ENCODE assay signal across 20 cellular contexts in the genomic region with DNA sequence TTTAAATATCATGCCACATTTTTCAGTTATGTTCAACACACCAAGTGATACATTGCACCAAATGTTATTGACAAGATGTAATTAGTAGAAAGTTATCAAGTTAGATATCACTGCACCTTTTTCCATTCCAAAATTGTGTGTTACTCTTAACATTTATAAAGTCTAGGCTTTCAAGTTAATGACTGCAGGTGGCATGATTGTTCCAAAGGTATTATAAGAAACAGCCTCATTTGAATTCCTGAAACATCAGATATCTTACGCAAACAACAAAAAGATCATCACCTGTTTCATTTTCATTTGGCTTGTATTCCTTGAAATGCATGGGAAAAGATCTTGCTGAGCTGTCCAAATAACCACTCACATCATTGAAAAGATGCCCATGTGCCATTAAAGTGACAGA.
"Had no signal": no experiment of that assay in that cellular context is flagged by ENCODE, and none has a peak within 500 bp of the region (broad histone marks: within the 10 kb centered on the region; RNA-seq: fewer than 3 reads in every experiment).

No MANE protein-coding gene starts in this region.

- H3K27ac ChIP-seq: esophagus muscularis mucosa, gastroesophageal sphincter, left ventricle myocardium inferior, neural progenitor cell, ovary, right atrium auricular region, tibial artery had no signal

- H3K4me2 ChIP-seq: neural progenitor cell had no signal

- DNase-seq: effector CD4-positive, alpha-beta T cell; glutamatergic neuron; islet precursor cell; left ventricle myocardium inferior; mesenchymal stem cell; midbrain; nucleus accumbens; ovary; stimulated activated CD4-positive, alpha-beta T cell treated with anti-CD3 and anti-CD28 coated beads, Interleukin-4, amount 100 ng/mL, for 1 hour; stimulated activated CD8-positive, alpha-beta memory T cell treated with anti-CD3 and anti-CD28 coated beads, Interleukin-4, amount 100 ng/mL, for 48 hours; stimulated activated naive CD8-positive, alpha-beta T cell treated with anti-CD3 and anti-CD28 coated beads, Interleukin-15, Interleukin-2, amounts not matched to agents 100 U/mL and 50 U/mL, for 24 hours; tibial artery had no signal

- FAIRE-seq: colon had no signal

- H3K27me3 ChIP-seq: esophagus muscularis mucosa, gastroesophageal sphincter, neural progenitor cell, ovary, right atrium auricular region, tibial artery had no signal

- H3K36me3 ChIP-seq: esophagus muscularis mucosa, gastroesophageal sphincter, left ventricle myocardium inferior, neural progenitor cell, ovary, right atrium auricular region, tibial artery had no signal

- H3K4me1 ChIP-seq: esophagus muscularis mucosa, gastroesophageal sphincter, left ventricle myocardium inferior, neural progenitor cell, right atrium auricular region, tibial artery had no signal

- H3K4me3 ChIP-seq: esophagus muscularis mucosa, gastroesophageal sphincter, left ventricle myocardium inferior, lung, neural progenitor cell, ovary, right atrium auricular region, tibial artery had no signal

- H2AFZ ChIP-seq: neural progenitor cell had no signal

- H3K9me3 ChIP-seq: esophagus muscularis mucosa, gastroesophageal sphincter, ovary, right atrium auricular region, tibial artery had no signal

- ATAC-seq: gastroesophageal sphincter; natural killer cell treated with Interleukin-12 subunit alpha and Interleukin-12 subunit beta and Interleukin-15 and Interleukin-18, amount 100 ng/mL, for 72 hours; stimulated activated effector memory CD8-positive, alpha-beta T cell treated with anti-CD3 and anti-CD28 coated beads, Interleukin-12 subunit alpha, Interleukin-12 subunit beta, amount 100 ng/mL, for 72 hours; stimulated activated naive CD8-positive, alpha-beta T cell treated with anti-CD3 and anti-CD28 coated beads, Interleukin-15, Interleukin-2, amounts not matched to agents 100 U/mL and 50 U/mL, for 24 hours had no signal

- H3K9ac ChIP-seq: neural progenitor cell had no signal
